Comparison of ENCODE assay signal across 1 cellular context in the genomic region with DNA sequence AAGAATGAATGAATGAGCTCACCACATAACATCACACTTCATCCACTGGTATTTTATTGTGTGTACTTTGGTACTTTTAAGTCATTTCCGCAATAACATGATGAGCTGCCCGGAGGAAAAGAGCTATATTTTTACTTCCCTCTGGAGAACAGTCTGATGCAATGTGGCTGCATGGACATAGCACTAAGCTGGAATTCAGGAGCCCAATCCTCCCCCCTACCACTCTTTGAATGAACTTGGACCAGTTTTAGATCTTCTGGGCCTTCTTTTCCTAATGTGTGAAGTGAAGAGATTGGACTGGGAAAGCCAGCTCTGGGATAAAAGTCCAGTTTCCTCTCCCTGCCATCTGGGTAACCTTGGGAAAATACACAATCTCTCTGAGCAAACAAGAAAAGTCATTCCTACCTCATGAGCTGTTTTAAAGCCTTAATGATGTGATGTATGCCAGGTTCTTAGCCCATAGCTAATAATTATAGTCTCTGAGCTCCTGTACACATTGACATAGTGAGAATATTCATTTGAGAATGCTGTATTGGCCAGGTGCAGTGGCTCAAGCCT.
TF ChIP-seq lines count a peak whose summit lies in the region.

No MANE protein-coding gene starts in this region.

TF ChIP-seq in HepG2, 621 proteins besides CTCF, POLR2A, EP300 and RAD21 (continued from another document and continues in another):
- TF ChIP-seq, protein P1, sequence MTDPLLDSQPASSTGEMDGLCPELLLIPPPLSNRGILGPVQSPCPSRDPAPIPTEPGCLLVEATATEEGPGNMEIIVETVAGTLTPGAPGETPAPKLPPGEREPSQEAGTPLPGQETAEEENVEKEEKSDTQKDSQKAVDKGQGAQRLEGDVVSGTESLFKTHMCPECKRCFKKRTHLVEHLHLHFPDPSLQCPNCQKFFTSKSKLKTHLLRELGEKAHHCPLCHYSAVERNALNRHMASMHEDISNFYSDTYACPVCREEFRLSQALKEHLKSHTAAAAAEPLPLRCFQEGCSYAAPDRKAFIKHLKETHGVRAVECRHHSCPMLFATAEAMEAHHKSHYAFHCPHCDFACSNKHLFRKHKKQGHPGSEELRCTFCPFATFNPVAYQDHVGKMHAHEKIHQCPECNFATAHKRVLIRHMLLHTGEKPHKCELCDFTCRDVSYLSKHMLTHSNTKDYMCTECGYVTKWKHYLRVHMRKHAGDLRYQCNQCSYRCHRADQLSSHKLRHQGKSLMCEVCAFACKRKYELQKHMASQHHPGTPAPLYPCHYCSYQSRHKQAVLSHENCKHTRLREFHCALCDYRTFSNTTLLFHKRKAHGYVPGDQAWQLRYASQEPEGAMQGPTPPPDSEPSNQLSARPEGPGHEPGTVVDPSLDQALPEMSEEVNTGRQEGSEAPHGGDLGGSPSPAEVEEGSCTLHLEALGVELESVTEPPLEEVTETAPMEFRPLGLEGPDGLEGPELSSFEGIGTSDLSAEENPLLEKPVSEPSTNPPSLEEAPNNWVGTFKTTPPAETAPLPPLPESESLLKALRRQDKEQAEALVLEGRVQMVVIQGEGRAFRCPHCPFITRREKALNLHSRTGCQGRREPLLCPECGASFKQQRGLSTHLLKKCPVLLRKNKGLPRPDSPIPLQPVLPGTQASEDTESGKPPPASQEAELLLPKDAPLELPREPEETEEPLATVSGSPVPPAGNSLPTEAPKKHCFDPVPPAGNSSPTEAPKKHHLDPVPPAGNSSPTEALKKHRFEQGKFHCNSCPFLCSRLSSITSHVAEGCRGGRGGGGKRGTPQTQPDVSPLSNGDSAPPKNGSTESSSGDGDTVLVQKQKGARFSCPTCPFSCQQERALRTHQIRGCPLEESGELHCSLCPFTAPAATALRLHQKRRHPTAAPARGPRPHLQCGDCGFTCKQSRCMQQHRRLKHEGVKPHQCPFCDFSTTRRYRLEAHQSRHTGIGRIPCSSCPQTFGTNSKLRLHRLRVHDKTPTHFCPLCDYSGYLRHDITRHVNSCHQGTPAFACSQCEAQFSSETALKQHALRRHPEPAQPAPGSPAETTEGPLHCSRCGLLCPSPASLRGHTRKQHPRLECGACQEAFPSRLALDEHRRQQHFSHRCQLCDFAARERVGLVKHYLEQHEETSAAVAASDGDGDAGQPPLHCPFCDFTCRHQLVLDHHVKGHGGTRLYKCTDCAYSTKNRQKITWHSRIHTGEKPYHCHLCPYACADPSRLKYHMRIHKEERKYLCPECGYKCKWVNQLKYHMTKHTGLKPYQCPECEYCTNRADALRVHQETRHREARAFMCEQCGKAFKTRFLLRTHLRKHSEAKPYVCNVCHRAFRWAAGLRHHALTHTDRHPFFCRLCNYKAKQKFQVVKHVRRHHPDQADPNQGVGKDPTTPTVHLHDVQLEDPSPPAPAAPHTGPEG (CRISPR knock-in tag; IDR thresholded peaks at IDR 0.05) = no peak
- TF ChIP-seq SRSF1 (optimal IDR thresholded peaks at IDR 0.05; ENCODE audit: low read depth, low read length) = no peak
- peak; percentile 59 for TF ChIP-seq POGZ (CRISPR knock-in tag; IDR thresholded peaks at IDR 0.05)
- no peak for TF ChIP-seq SNRNP70 (IDR thresholded peaks at IDR 0.05; ENCODE audit: low read depth, low read length)
- TF ChIP-seq MIER2 (CRISPR knock-in tag; IDR thresholded peaks at IDR 0.05) = 0 out of 2 replicates have a peak, but pooled peaks have one; percentile 31
- no peak for TF ChIP-seq JARID2 (CRISPR knock-in tag; IDR thresholded peaks at IDR 0.05; ENCODE audit: insufficient replicate concordance)
- no peak for TF ChIP-seq FIP1L1 (IDR thresholded peaks at IDR 0.05; ENCODE audit: borderline replicate concordance, insufficient read depth, low read depth, low read length)
- peak; percentile 60; the same call in 1 of the 2 replicates for TF ChIP-seq ZKSCAN8 (CRISPR knock-in tag; IDR thresholded peaks at IDR 0.05; ENCODE audit: borderline replicate concordance)
- TF ChIP-seq JUN (CRISPR knock-in tag; IDR thresholded peaks at IDR 0.05) = peak; percentile 78; the same call in 1 of the 2 replicates
- TF ChIP-seq CEBPG (CRISPR knock-in tag; IDR thresholded peaks at IDR 0.05) = peak; percentile 75
- peak; percentile 57; the same call in 1 of the 2 replicates for TF ChIP-seq THAP11 (CRISPR knock-in tag; IDR thresholded peaks at IDR 0.05)
- TF ChIP-seq KDM4B (CRISPR knock-in tag; IDR thresholded peaks at IDR 0.05) = no peak
- TF ChIP-seq PPARG (CRISPR knock-in tag; conservative IDR thresholded peaks at IDR 0.05) = 0 out of 2 replicates have a peak, but pooled peaks have one; percentile 23
- no peak for TF ChIP-seq ZNF484 (CRISPR knock-in tag; IDR thresholded peaks at IDR 0.05; ENCODE audit: borderline replicate concordance, low read depth)
- no peak for TF ChIP-seq XBP1 (CRISPR knock-in tag; IDR thresholded peaks at IDR 0.05)
- TF ChIP-seq ZNF3 (CRISPR knock-in tag; IDR thresholded peaks at IDR 0.05) = peak; percentile 38; the same call in 1 of the 2 replicates
- TF ChIP-seq ZNF83 (CRISPR knock-in tag; IDR thresholded peaks at IDR 0.05; ENCODE audit: borderline replicate concordance) = no peak
- TF ChIP-seq RARA (CRISPR knock-in tag; IDR thresholded peaks at IDR 0.05) = peak; percentile 81
- 0 out of 2 replicates have a peak, but pooled peaks have one; percentile 60 for TF ChIP-seq WIZ (CRISPR knock-in tag; IDR thresholded peaks at IDR 0.05)
- TF ChIP-seq, protein P2, sequence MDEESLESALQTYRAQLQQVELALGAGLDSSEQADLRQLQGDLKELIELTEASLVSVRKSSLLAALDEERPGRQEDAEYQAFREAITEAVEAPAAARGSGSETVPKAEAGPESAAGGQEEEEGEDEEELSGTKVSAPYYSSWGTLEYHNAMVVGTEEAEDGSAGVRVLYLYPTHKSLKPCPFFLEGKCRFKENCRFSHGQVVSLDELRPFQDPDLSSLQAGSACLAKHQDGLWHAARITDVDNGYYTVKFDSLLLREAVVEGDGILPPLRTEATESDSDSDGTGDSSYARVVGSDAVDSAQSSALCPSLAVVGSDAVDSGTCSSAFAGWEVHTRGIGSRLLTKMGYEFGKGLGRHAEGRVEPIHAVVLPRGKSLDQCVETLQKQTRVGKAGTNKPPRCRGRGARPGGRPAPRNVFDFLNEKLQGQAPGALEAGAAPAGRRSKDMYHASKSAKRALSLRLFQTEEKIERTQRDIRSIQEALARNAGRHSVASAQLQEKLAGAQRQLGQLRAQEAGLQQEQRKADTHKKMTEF (CRISPR knock-in tag; IDR thresholded peaks at IDR 0.05) = peak; percentile 72; the same call in 1 of the 2 replicates
- peak; percentile 66; the same call in 1 of the 2 replicates for TF ChIP-seq FOSL1 (CRISPR knock-in tag; IDR thresholded peaks at IDR 0.05; ENCODE audit: borderline replicate concordance)
- no peak for TF ChIP-seq MXD1 (CRISPR knock-in tag; IDR thresholded peaks at IDR 0.05)
- TF ChIP-seq ZNF12 (CRISPR knock-in tag; IDR thresholded peaks at IDR 0.05) = no peak; the same call in 1 of the 2 replicates
- no peak for TF ChIP-seq TAF1 (CRISPR knock-in tag; IDR thresholded peaks at IDR 0.05)
- peak; percentile 69 for TF ChIP-seq FOXA1 (IDR thresholded peaks at IDR 0.05)
- TF ChIP-seq FOXA1 (CRISPR knock-in tag; IDR thresholded peaks at IDR 0.05) = peak; percentile 81
- TF ChIP-seq SALL1 (CRISPR knock-in tag; IDR thresholded peaks at IDR 0.05) = peak; percentile 42; the same call in 1 of the 2 replicates
- no peak for TF ChIP-seq YEATS4 (CRISPR knock-in tag; IDR thresholded peaks at IDR 0.05; ENCODE audit: borderline replicate concordance)
- TF ChIP-seq, protein P3, sequence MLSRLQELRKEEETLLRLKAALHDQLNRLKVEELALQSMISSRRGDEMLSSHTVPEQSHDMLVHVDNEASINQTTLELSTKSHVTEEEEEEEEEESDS (CRISPR knock-in tag; IDR thresholded peaks at IDR 0.05; ENCODE audit: borderline replicate concordance) = no peak
- TF ChIP-seq FOXP4 (CRISPR knock-in tag; IDR thresholded peaks at IDR 0.05) = 0 out of 2 replicates have a peak, but pooled peaks have one; percentile 16
- no peak for TF ChIP-seq PHB2 (IDR thresholded peaks at IDR 0.05; ENCODE audit: partially characterized antibody)
- TF ChIP-seq, protein P4, sequence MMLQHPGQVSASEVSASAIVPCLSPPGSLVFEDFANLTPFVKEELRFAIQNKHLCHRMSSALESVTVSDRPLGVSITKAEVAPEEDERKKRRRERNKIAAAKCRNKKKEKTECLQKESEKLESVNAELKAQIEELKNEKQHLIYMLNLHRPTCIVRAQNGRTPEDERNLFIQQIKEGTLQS (CRISPR knock-in tag; IDR thresholded peaks at IDR 0.05) = 0 out of 2 replicates have a peak, but pooled peaks have one; percentile 35
- TF ChIP-seq, protein P5, sequence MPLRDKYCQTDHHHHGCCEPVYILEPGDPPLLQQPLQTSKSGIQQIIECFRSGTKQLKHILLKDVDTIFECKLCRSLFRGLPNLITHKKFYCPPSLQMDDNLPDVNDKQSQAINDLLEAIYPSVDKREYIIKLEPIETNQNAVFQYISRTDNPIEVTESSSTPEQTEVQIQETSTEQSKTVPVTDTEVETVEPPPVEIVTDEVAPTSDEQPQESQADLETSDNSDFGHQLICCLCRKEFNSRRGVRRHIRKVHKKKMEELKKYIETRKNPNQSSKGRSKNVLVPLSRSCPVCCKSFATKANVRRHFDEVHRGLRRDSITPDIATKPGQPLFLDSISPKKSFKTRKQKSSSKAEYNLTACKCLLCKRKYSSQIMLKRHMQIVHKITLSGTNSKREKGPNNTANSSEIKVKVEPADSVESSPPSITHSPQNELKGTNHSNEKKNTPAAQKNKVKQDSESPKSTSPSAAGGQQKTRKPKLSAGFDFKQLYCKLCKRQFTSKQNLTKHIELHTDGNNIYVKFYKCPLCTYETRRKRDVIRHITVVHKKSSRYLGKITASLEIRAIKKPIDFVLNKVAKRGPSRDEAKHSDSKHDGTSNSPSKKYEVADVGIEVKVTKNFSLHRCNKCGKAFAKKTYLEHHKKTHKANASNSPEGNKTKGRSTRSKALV (CRISPR knock-in tag; IDR thresholded peaks at IDR 0.05) = no peak
- peak; percentile 96 for TF ChIP-seq GFI1 (CRISPR knock-in tag; IDR thresholded peaks at IDR 0.05; ENCODE audit: borderline replicate concordance)
- TF ChIP-seq ZNF605 (CRISPR knock-in tag; IDR thresholded peaks at IDR 0.05) = 0 out of 2 replicates have a peak, but pooled peaks have one; percentile 40
- TF ChIP-seq RFXAP (CRISPR knock-in tag; IDR thresholded peaks at IDR 0.05; ENCODE audit: borderline replicate concordance) = no peak
- no peak for TF ChIP-seq SMC3 (IDR thresholded peaks at IDR 0.05; ENCODE audit: low read length)
- TF ChIP-seq SPEN (CRISPR knock-in tag; IDR thresholded peaks at IDR 0.05; ENCODE audit: low read depth) = 0 out of 2 replicates have a peak, but pooled peaks have one; percentile 22
- TF ChIP-seq FOSL2 (CRISPR knock-in tag; IDR thresholded peaks at IDR 0.05) = peak; percentile 82
- TF ChIP-seq PHF21A (CRISPR knock-in tag; IDR thresholded peaks at IDR 0.05) = peak; percentile 88
- no peak for TF ChIP-seq HNRNPL (IDR thresholded peaks at IDR 0.05; ENCODE audit: low read depth, low read length)
- no peak for TF ChIP-seq ZNF17 (CRISPR knock-in tag; IDR thresholded peaks at IDR 0.05)
- TF ChIP-seq PITX1 (CRISPR knock-in tag; IDR thresholded peaks at IDR 0.05) = 0 out of 2 replicates have a peak, but pooled peaks have one; percentile 24
- TF ChIP-seq NCOA2 (CRISPR knock-in tag; IDR thresholded peaks at IDR 0.05) = peak; percentile 54; the same call in 1 of the 2 replicates
- 0 out of 2 replicates have a peak, but pooled peaks have one; percentile 35 for TF ChIP-seq HOMEZ (CRISPR knock-in tag; IDR thresholded peaks at IDR 0.05; ENCODE audit: low read depth)
- TF ChIP-seq, protein P6, sequence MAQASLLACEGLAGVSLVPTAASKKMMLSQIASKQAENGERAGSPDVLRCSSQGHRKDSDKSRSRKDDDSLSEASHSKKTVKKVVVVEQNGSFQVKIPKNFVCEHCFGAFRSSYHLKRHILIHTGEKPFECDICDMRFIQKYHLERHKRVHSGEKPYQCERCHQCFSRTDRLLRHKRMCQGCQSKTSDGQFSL (CRISPR knock-in tag; IDR thresholded peaks at IDR 0.05) = no peak
